11 cellular contexts compared by ENCODE assay signal in genomic region chr3:11556851-11557644, GRCh38.
DNase-seq lines count a peak whose midpoint lies in the region; ATAC-seq and TF ChIP-seq lines count a peak whose summit lies in the region.
"Had no signal": no experiment of that assay in that cellular context is flagged by ENCODE, and none has a peak within 500 bp of the region (broad histone marks: within the 10 kb centered on the region; RNA-seq: fewer than 3 reads in every experiment).

No MANE protein-coding gene starts in this region.

- no peak overlapping the region for H3K4me3 ChIP-seq in cardiac fibroblast (replicated peaks in 1 of 2; ENCODE audit: low read depth in 2 of 2, low read length in 2 of 2)
- H3K4me3 ChIP-seq: adrenal gland had no signal

- peaks cover 43% of the 10 kb centered on the region for H3K36me3 Mint-ChIP-seq in HFFc6 (ENCODE audit: low read depth)
- peaks cover 14% of the 10 kb centered on the region for H3K36me3 Mint-ChIP-seq in activated naive CD8-positive, alpha-beta T cell treated with anti-CD3 and anti-CD28 coated beads, Interleukin-2, amount 50 U/mL, for 24 hours (ENCODE audit: low read depth)

- no peak for TF ChIP-seq CTCF in HFFc6 (IDR thresholded peaks at IDR 0.05)
- TF ChIP-seq CTCF in cardiac fibroblast (IDR thresholded peaks at IDR 0.05; ENCODE audit: low read depth, low read length), result no peak

- H3K4me1 Mint-ChIP-seq in HFFc6 (ENCODE audit: low read depth), result peaks cover 55% of the 10 kb centered on the region
- H3K4me1 Mint-ChIP-seq in activated naive CD8-positive, alpha-beta T cell treated with anti-CD3 and anti-CD28 coated beads, Interleukin-2, amount 50 U/mL, for 24 hours, result peaks cover 9% of the 10 kb centered on the region

- DNase-seq in HFFc6 (peak; percentile 62), cardiac fibroblast (ENCODE audit: low read depth in 2 of 2) (peak; percentile 86 to 96), kidney glomerular epithelial cell (lab: John Stamatoyannopoulos, UW) (peak; percentile 21), smooth muscle cell of the brain vasculature (ENCODE audit: low read depth, low spot score) (peak; percentile 93), OCI-M2 (lab: John Stamatoyannopoulos, UW; ENCODE audit: unreplicated experiment) (no peak)
- DNase-seq in activated naive CD8-positive, alpha-beta T cell treated with anti-CD3 and anti-CD28 coated beads, Interleukin-2, amount 50 U/mL, for 24 hours, result no peak
- DNase-seq: immature natural killer cell; stimulated activated CD4-positive, alpha-beta T cell treated with anti-CD3 and anti-CD28 coated beads, Interleukin-2, amount 100 ng/mL, for 48 hours had no signal

- H3K9me3 Mint-ChIP-seq in HFFc6, result no peaks in the 10 kb centered on the region
- no peaks in the 10 kb centered on the region for H3K9me3 Mint-ChIP-seq in activated naive CD8-positive, alpha-beta T cell treated with anti-CD3 and anti-CD28 coated beads, Interleukin-2, amount 50 U/mL, for 24 hours
- H3K9me3 Mint-ChIP-seq: immature natural killer cell had no signal

- ATAC-seq in GM19328 (IDR thresholded peaks at IDR 0.05; ENCODE audit: unreplicated experiment), result no peak
- ATAC-seq in activated naive CD8-positive, alpha-beta T cell treated with anti-CD3 and anti-CD28 coated beads, Interleukin-2, amount 50 U/mL, for 24 hours, result no peak
- no peak for ATAC-seq in HG03095 (IDR thresholded peaks at IDR 0.05; ENCODE audit: unreplicated experiment)

- peak overlapping the region; percentile 87 for H3K27ac Mint-ChIP-seq in HFFc6
- no peak overlapping the region for H3K27ac Mint-ChIP-seq in activated naive CD8-positive, alpha-beta T cell treated with anti-CD3 and anti-CD28 coated beads, Interleukin-2, amount 50 U/mL, for 24 hours

- peak overlapping the region; percentile 63; the same call in 1 of the 2 replicates for H3K4me3 Mint-ChIP-seq in HFFc6
- no peak overlapping the region for H3K4me3 Mint-ChIP-seq in activated naive CD8-positive, alpha-beta T cell treated with anti-CD3 and anti-CD28 coated beads, Interleukin-2, amount 50 U/mL, for 24 hours
- H3K4me3 Mint-ChIP-seq: immature natural killer cell had no signal

- peaks cover 28% of the 10 kb centered on the region for H3K27me3 Mint-ChIP-seq in HFFc6 (ENCODE audit: insufficient read depth)
- no peaks in the 10 kb centered on the region for H3K27me3 Mint-ChIP-seq in activated naive CD8-positive, alpha-beta T cell treated with anti-CD3 and anti-CD28 coated beads, Interleukin-2, amount 50 U/mL, for 24 hours

Comparison
In these comparisons a context has a peak if more than half of its experiments do, and no peak if none do; other contexts are left out.
1. DNase-seq: peak in HFFc6 (single experiment), cardiac fibroblast (2 of 2), kidney glomerular epithelial cell (single experiment) and smooth muscle cell of the brain vasculature (single experiment); none in activated naive CD8-positive, alpha-beta T cell treated with anti-CD3 and anti-CD28 coated beads, Interleukin-2, amount 50 U/mL, for 24 hours (single experiment) and OCI-M2 (single experiment).